Comparison of ENCODE assay signal across 10 cellular contexts in the genomic region with DNA sequence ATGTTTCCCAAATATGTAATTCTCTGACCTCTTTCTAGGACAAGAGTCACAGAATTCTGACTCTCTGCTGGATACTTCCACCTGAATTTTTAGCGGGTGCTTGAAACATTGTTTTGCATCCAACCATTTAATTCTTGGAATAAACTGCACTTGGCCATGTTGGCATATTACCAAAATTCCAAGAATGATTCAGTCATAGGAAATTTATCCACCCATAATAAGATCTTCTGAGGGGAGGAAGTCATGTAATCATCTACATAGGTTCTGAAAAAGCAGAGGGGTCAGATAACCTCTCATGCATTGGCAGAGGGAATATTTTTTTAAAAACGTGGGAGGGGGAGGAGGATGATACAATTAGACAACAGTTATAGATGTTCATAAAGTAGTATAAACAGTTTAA.
DNase-seq lines count a peak whose midpoint lies in the region; ATAC-seq, FAIRE-seq and TF ChIP-seq lines count a peak whose summit lies in the region.
"Had no signal": no experiment of that assay in that cellular context is flagged by ENCODE, and none has a peak within 500 bp of the region (broad histone marks: within the 10 kb centered on the region; RNA-seq: fewer than 3 reads in every experiment).

No MANE protein-coding gene starts in this region.

- TF ChIP-seq CTCF in foreskin fibroblast (IDR thresholded peaks at IDR 0.05; ENCODE audit: low read depth, low read length): no peak

- peak; percentile 92 for FAIRE-seq in H54 (lab: Jason Lieb, UNC)

- DNase-seq in H54 (ENCODE audit: insufficient read length, low spot score) (no peak), foreskin fibroblast (peak; percentile 55 to 83), GDM1 (lab: John Stamatoyannopoulos, UW) (no peak), 8988T (no peak)
- DNase-seq: activated T-cell treated with anti-CD3 and anti-CD28 coated beads, Interleukin-2, amount 50 U/mL, for 24 hours; NCI-H146 had no signal

- ATAC-seq in SK-N-SH treated with all-trans-retinoic acid at 6 μM for 48 hours (peak; percentile 73), GM19023 (IDR thresholded peaks at IDR 0.05; ENCODE audit: unreplicated experiment) (no peak)

- no peak for TF ChIP-seq POLR2A in H54 (IDR thresholded peaks at IDR 0.05; ENCODE audit: low read depth, low read length)

- H3K36me3 ChIP-seq in skeletal muscle satellite cell (ENCODE audit: insufficient read depth, low read length): peaks cover 10% of the 10 kb centered on the region

- H3K27me3 ChIP-seq in skeletal muscle satellite cell (ENCODE audit: control insufficient read depth, insufficient read depth, low read length): no peaks in the 10 kb centered on the region

- no peak overlapping the region for H3K9ac ChIP-seq in skeletal muscle satellite cell (ENCODE audit: low read depth, low read length)

- H3K9me3 ChIP-seq in skeletal muscle satellite cell (replicated peaks; ENCODE audit: low read length): no peaks in the 10 kb centered on the region

- H3K4me3 ChIP-seq in foreskin fibroblast (ENCODE audit: low read depth in 1 of 2, low read length in 2 of 2) (no peak overlapping the region), skeletal muscle satellite cell (ENCODE audit: low read length) (no peak overlapping the region)
- H3K4me3 ChIP-seq: coronary artery had no signal

- peaks cover 29% of the 10 kb centered on the region for H3K4me1 ChIP-seq in skeletal muscle satellite cell (ENCODE audit: control insufficient read depth, insufficient read depth, low read length)

- H3K4me2 ChIP-seq in skeletal muscle satellite cell (ENCODE audit: low read length): peak overlapping the region; percentile 30

TF ChIP-seq in SK-N-SH treated with all-trans-retinoic acid at 6 μM for 48 hours, 23 proteins besides CTCF, POLR2A, EP300 and RAD21:
- TF ChIP-seq, protein P1, sequence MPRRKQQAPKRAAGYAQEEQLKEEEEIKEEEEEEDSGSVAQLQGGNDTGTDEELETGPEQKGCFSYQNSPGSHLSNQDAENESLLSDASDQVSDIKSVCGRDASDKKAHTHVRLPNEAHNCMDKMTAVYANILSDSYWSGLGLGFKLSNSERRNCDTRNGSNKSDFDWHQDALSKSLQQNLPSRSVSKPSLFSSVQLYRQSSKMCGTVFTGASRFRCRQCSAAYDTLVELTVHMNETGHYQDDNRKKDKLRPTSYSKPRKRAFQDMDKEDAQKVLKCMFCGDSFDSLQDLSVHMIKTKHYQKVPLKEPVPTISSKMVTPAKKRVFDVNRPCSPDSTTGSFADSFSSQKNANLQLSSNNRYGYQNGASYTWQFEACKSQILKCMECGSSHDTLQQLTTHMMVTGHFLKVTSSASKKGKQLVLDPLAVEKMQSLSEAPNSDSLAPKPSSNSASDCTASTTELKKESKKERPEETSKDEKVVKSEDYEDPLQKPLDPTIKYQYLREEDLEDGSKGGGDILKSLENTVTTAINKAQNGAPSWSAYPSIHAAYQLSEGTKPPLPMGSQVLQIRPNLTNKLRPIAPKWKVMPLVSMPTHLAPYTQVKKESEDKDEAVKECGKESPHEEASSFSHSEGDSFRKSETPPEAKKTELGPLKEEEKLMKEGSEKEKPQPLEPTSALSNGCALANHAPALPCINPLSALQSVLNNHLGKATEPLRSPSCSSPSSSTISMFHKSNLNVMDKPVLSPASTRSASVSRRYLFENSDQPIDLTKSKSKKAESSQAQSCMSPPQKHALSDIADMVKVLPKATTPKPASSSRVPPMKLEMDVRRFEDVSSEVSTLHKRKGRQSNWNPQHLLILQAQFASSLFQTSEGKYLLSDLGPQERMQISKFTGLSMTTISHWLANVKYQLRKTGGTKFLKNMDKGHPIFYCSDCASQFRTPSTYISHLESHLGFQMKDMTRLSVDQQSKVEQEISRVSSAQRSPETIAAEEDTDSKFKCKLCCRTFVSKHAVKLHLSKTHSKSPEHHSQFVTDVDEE (CRISPR knock-in tag; IDR thresholded peaks at IDR 0.05): no peak
- TF ChIP-seq CSDC2 (CRISPR knock-in tag; IDR thresholded peaks at IDR 0.05): no peak
- peak; percentile 79 for TF ChIP-seq ISL1 (CRISPR knock-in tag; IDR thresholded peaks at IDR 0.05)
- TF ChIP-seq ZFP3 (CRISPR knock-in tag; IDR thresholded peaks at IDR 0.05): no peak
- no peak for TF ChIP-seq OSR1 (CRISPR knock-in tag; IDR thresholded peaks at IDR 0.05)

Comparison
In these comparisons a context has a peak if more than half of its experiments do, and no peak if none do; other contexts are left out.
1. DNase-seq: peak in foreskin fibroblast (2 of 2); none in H54 (single experiment), GDM1 (single experiment) and 8988T (single experiment).